In genomic region chr1:207032528-207033017, GRCh38 we compare ENCODE assay signal across 11 cellular contexts. TPM values are rescaled to one million over a fixed set of nuclear protein-coding genes. Genes with fewer than 3 reads are reported as not detected.
A peak's percentile ranks its signal among the peaks of the same experiment; 100 is the strongest.
DNase-seq lines count a peak whose midpoint lies in the region; ATAC-seq, FAIRE-seq and TF ChIP-seq lines count a peak whose summit lies in the region.
"Had no signal": no experiment of that assay in that cellular context is flagged by ENCODE, and none has a peak within 500 bp of the region (broad histone marks: within the 10 kb centered on the region; RNA-seq: fewer than 3 reads in every experiment).

Gene C1orf116, minus strand, starts transcription at chr1:207032756. Its CDS starts 5,158 bp downstream, at chr1:207027598.

- no peak within 1 kb of the TSS for H3K23ac ChIP-seq in trophoblast cell (ENCODE audit: low read length)

- no peak within 1 kb of the TSS for H4K12ac ChIP-seq in trophoblast cell (ENCODE audit: low read depth, low read length)

- H2BK12ac ChIP-seq in trophoblast cell (ENCODE audit: low read length) = no peak within 1 kb of the TSS

- peak; percentile 35 for DNase-seq in H54 (ENCODE audit: insufficient read length, low spot score)
- peak; percentile 82 for DNase-seq in NCI-H2196 (lab: John Stamatoyannopoulos, UW; ENCODE audit: unreplicated experiment)
- DNase-seq in trophoblast cell = peak; percentile 47 to 51
- DNase-seq in activated T-cell treated with anti-CD3 and anti-CD28 coated beads, Interleukin-2, amount 50 U/mL, for 1 hour = no peak
- DNase-seq in coronary artery (ENCODE audit: low spot score) = no peak
- DNase-seq in T-helper 1 cell = no peak
- DNase-seq: GOT3, MV-4-11 had no signal

- H2AFZ ChIP-seq in trophoblast cell (ENCODE audit: insufficient read depth, low read length, poor library complexity) = no peak within 1 kb of the TSS

- 7 to 11% methylated on average over 1 of the region's 1 CpG for WGBS in esophagus, 2 donors
- no CpG with 5 or more reads among the region's 1 CpG for WGBS in trophoblast cell (ENCODE audit: extremely low coverage, insufficient coverage, insufficient read length)

- H3K36me3 ChIP-seq in esophagus (ENCODE audit: control insufficient read depth in 2 of 2, insufficient read depth in 2 of 2, low read length in 1 of 2) (no peaks in the 10 kb centered on the region), trophoblast cell (ENCODE audit: control insufficient read depth in 1 of 2, insufficient read depth in 2 of 2, low read length in 2 of 2) (no peaks in the 10 kb centered on the region)
- H3K36me3 ChIP-seq: cardiac muscle cell had no signal

- H4K91ac ChIP-seq in trophoblast cell (ENCODE audit: low read depth, low read length) = no peak within 1 kb of the TSS

- no peak for TF ChIP-seq POLR2A in H54 (IDR thresholded peaks at IDR 0.05; ENCODE audit: low read depth, low read length)

- H3K4me1 ChIP-seq in esophagus (ENCODE audit: control insufficient read depth in 2 of 2, insufficient read depth in 2 of 2, low read length in 1 of 2) (no peaks in the 10 kb centered on the region), trophoblast cell (ENCODE audit: control insufficient read depth in 1 of 2, insufficient read depth in 2 of 2, low read length in 2 of 2) (peaks cover 0 to 3% of the 10 kb centered on the region in 2 experiments)

- H3K9me3 ChIP-seq in esophagus (ENCODE audit: control insufficient read depth in 2 of 2, insufficient read depth in 1 of 2, low read depth in 1 of 2, low read length in 1 of 2) (no peaks in the 10 kb centered on the region), trophoblast cell (ENCODE audit: insufficient read depth, low read depth, low read length) (no peaks in the 10 kb centered on the region)

- H2BK5ac ChIP-seq in trophoblast cell (ENCODE audit: low read depth, low read length, poor library complexity) = no peak within 1 kb of the TSS

- no peak within 1 kb of the TSS for H3K9ac ChIP-seq in trophoblast cell (ENCODE audit: low read length)

- no peaks in the 10 kb centered on the region for H3K79me1 ChIP-seq in trophoblast cell (ENCODE audit: low read length)

- ATAC-seq in HG02798 (IDR thresholded peaks at IDR 0.05; ENCODE audit: poor library complexity, unreplicated experiment) = no peak

- H4K8ac ChIP-seq in trophoblast cell (ENCODE audit: low read depth, low read length) = no peak within 1 kb of the TSS

- no peak within 1 kb of the TSS for H2AK5ac ChIP-seq in trophoblast cell (ENCODE audit: low read length)

- H3K4me3 ChIP-seq in esophagus (ENCODE audit: low read depth in 1 of 2, low read length in 2 of 2) (peak within 1 kb of the TSS; percentile 57 to 88), trophoblast cell (ENCODE audit: low read depth, low read length) (no peak within 1 kb of the TSS), coronary artery (no peak within 1 kb of the TSS)
- H3K4me3 ChIP-seq: cardiac muscle cell had no signal

- H3K27ac ChIP-seq in esophagus (ENCODE audit: low read depth in 2 of 2, low read length in 1 of 2) = peak within 1 kb of the TSS; percentile 94 to 98
- H3K27ac ChIP-seq in trophoblast cell (ENCODE audit: low read depth, low read length) = no peak within 1 kb of the TSS
- no peak within 1 kb of the TSS for H3K27ac ChIP-seq in coronary artery
- H3K27ac ChIP-seq: cardiac muscle cell had no signal

- H2BK120ac ChIP-seq in trophoblast cell (ENCODE audit: insufficient read depth, low read length, poor library complexity) = no peak within 1 kb of the TSS

- H3K4me2 ChIP-seq in trophoblast cell (ENCODE audit: low read length) = no peak within 1 kb of the TSS

- no peak within 1 kb of the TSS for H3K4ac ChIP-seq in trophoblast cell (ENCODE audit: low read depth, low read length)

- peak; percentile 80 for FAIRE-seq in H54 (lab: Jason Lieb, UNC)

- H3K27me3 ChIP-seq in esophagus (ENCODE audit: control insufficient read depth in 1 of 2, insufficient read depth in 2 of 2, low read length in 2 of 2) (no peaks in the 10 kb centered on the region), trophoblast cell (ENCODE audit: insufficient read depth, low read length) (no peaks in the 10 kb centered on the region)

- H3K14ac ChIP-seq in trophoblast cell (ENCODE audit: low read length) = no peak within 1 kb of the TSS

- H3K79me2 ChIP-seq in trophoblast cell (ENCODE audit: control insufficient read depth, insufficient read depth, low read length, poor library complexity) = no peaks in the 10 kb centered on the region

- no peak for TF ChIP-seq CTCF in coronary artery (IDR thresholded peaks at IDR 0.05)

- no peak within 1 kb of the TSS for H3K18ac ChIP-seq in trophoblast cell (ENCODE audit: low read length)

RNA-seq across cellular contexts. Expression of gene C1orf116, which starts in this region (rescaled TPM):
- polyA plus RNA-seq in esophagus = 10 to 100 TPM; 72.9 to 85.8 TPM
- 2.6 and 2.8 TPM in 2 replicates for polyA plus RNA-seq in trophoblast cell (2013)

Comparison
In these comparisons a context has a peak if more than half of its experiments do, and no peak if none do; other contexts are left out.
1. DNase-seq: peak in H54 (single experiment), NCI-H2196 (single experiment) and trophoblast cell (2 of 2); none in activated T-cell treated with anti-CD3 and anti-CD28 coated beads, Interleukin-2, amount 50 U/mL, for 1 hour (single experiment), coronary artery (single experiment) and T-helper 1 cell (0 of 5).
2. H3K27ac ChIP-seq: peak in esophagus (2 of 2); none in trophoblast cell (single experiment) and coronary artery (0 of 2).
3. H3K4me3 ChIP-seq: peak in esophagus (2 of 2); none in trophoblast cell (single experiment) and coronary artery (single experiment).